21 cellular contexts compared by ENCODE assay signal in the genomic region with DNA sequence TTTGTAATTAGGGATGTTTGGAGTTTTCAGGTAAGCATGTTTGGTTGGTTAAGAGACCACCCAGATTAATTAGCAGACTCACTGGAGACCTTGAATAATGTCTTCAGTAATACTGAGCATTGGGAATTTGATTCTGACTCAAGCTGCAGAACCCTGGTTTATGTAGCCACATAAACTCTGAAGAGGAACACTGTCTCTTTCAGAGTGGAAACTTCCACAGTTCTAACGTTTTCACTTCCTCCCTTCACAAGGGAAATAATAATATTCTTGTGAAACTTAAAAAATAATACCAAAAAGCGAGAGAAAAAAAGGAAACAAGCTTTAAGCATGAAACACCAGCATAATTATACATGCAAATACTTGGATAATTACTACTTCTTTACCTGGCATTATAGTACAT.
DNase-seq lines count a peak whose midpoint lies in the region; ATAC-seq lines count a peak whose summit lies in the region.
"Had no signal": no experiment of that assay in that cellular context is flagged by ENCODE, and none has a peak within 500 bp of the region (broad histone marks: within the 10 kb centered on the region; RNA-seq: fewer than 3 reads in every experiment).

No MANE protein-coding gene starts in this region.

- ATAC-seq in GM19395 (IDR thresholded peaks at IDR 0.05; ENCODE audit: unreplicated experiment) = peak; percentile 61
- ATAC-seq in HG03342 (IDR thresholded peaks at IDR 0.05; ENCODE audit: unreplicated experiment) = peak; percentile 62
- no peak for ATAC-seq in HG03520 (IDR thresholded peaks at IDR 0.05; ENCODE audit: unreplicated experiment)
- ATAC-seq in HG02870 (IDR thresholded peaks at IDR 0.05; ENCODE audit: unreplicated experiment) = no peak
- no peak for ATAC-seq in GM18873 (IDR thresholded peaks at IDR 0.05; ENCODE audit: low FRiP score, unreplicated experiment)
- ATAC-seq: body of pancreas, foreskin keratinocyte, PC-3 had no signal

- no peaks in the 10 kb centered on the region for H3K36me3 Mint-ChIP-seq in activated T-cell treated with anti-CD3 and anti-CD28 coated beads, Interleukin-2, amount 50 U/mL, for 24 hours (ENCODE audit: low read depth)

- peaks cover 7% of the 10 kb centered on the region for H3K4me1 Mint-ChIP-seq in activated T-cell treated with anti-CD3 and anti-CD28 coated beads, Interleukin-2, amount 50 U/mL, for 24 hours (ENCODE audit: low read depth)

- no peak overlapping the region for H3K4me3 Mint-ChIP-seq in activated T-cell treated with anti-CD3 and anti-CD28 coated beads, Interleukin-2, amount 50 U/mL, for 24 hours

- no peak overlapping the region for H3K27ac Mint-ChIP-seq in activated T-cell treated with anti-CD3 and anti-CD28 coated beads, Interleukin-2, amount 50 U/mL, for 24 hours

- no peaks in the 10 kb centered on the region for H3K27me3 Mint-ChIP-seq in activated T-cell treated with anti-CD3 and anti-CD28 coated beads, Interleukin-2, amount 50 U/mL, for 24 hours

- peak; percentile 15 for DNase-seq in SIG-M5 (lab: John Stamatoyannopoulos, UW)
- DNase-seq in activated T-cell treated with anti-CD3 and anti-CD28 coated beads, Interleukin-2, amount 50 U/mL, for 24 hours = no peak
- DNase-seq: activated CD4-positive, alpha-beta T cell treated with anti-CD3 and anti-CD28 coated beads, Interleukin-2, amount 50 U/mL, for 1 hour; activated naive CD4-positive, alpha-beta T cell; activated T-cell treated with anti-CD3 and anti-CD28 coated beads, Interleukin-2, amount 50 U/mL, for 48 hours; body of pancreas; Calu3; dermis blood vessel endothelial cell; foreskin keratinocyte; IMR-90; NCI-H2081 treated with DMSO at 0.1 percent for 48 hours; ovary; PC-3; stimulated activated CD4-positive, alpha-beta T cell treated with anti-CD3 and anti-CD28 coated beads, Interleukin-2, amount 100 ng/mL, for 24 hours; trophoblast cell; WERI-Rb-1 had no signal

- no peaks in the 10 kb centered on the region for H3K9me3 Mint-ChIP-seq in activated T-cell treated with anti-CD3 and anti-CD28 coated beads, Interleukin-2, amount 50 U/mL, for 24 hours

Comparison
In these comparisons a context has a peak if more than half of its experiments do, and no peak if none do; other contexts are left out.
1. ATAC-seq: peak in GM19395 (single experiment) and HG03342 (single experiment); none in HG03520 (single experiment), HG02870 (single experiment) and GM18873 (single experiment).